In the genomic region with DNA sequence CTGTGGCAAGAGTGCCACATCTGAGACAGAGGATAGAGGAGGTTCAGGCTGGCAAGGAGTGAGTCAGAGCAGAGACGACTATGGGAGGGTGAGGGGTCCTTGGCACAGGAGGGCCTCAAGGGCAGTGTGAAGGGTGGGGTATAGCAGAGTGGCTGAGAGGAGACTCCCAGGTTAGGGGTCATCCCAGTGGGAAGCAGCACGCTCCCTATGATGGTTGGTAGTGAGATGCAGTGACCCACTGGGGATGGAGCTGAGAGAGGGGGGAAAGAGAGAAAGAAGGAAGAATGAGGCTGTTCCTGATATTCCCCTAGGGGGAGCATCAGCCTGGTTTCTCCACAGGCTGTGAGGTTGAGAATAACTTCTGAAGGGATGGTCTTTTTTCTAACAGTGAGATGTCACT, we compare ENCODE assay signal across 10 cellular contexts.
DNase-seq lines count a peak whose midpoint lies in the region; ATAC-seq and TF ChIP-seq lines count a peak whose summit lies in the region.
"Had no signal": no experiment of that assay in that cellular context is flagged by ENCODE, and none has a peak within 500 bp of the region (broad histone marks: within the 10 kb centered on the region; RNA-seq: fewer than 3 reads in every experiment).

No MANE protein-coding gene starts in this region.

- ATAC-seq in HG03097 (IDR thresholded peaks at IDR 0.05; ENCODE audit: low FRiP score, unreplicated experiment) (no peak), GM21825 (IDR thresholded peaks at IDR 0.05; ENCODE audit: unreplicated experiment) (no peak)

- peak; percentile 57 for TF ChIP-seq CTCF in fibroblast of mammary gland (conservative IDR thresholded peaks at IDR 0.05; ENCODE audit: control insufficient read depth, insufficient read depth, low read depth, low read length)
- peak; percentile 44 for TF ChIP-seq CTCF in retinal pigment epithelial cell (conservative IDR thresholded peaks at IDR 0.05; ENCODE audit: low read depth, low read length)

- peak; percentile 40 for DNase-seq in SHP77 treated with DMSO at 0.1 percent for 48 hours (lab: John Stamatoyannopoulos, UW)
- DNase-seq in SHP77 (lab: John Stamatoyannopoulos, UW) = no peak
- DNase-seq in NCI-H526 treated with DMSO at 0.1 percent for 48 hours (lab: John Stamatoyannopoulos, UW) = peak; percentile 34
- DNase-seq in fibroblast of mammary gland (ENCODE audit: low read depth) = peak; percentile 28
- no peak for DNase-seq in retinal pigment epithelial cell (ENCODE audit: low read depth)
- no peak for DNase-seq in 8988T
- DNase-seq: CD4-positive, CD25-positive, alpha-beta regulatory T cell; stimulated activated CD4-positive, alpha-beta T cell treated with anti-CD3 and anti-CD28 coated beads, Interleukin-4, amount 100 ng/mL, for 24 hours had no signal

- H3K4me3 ChIP-seq in fibroblast of mammary gland (ENCODE audit: control insufficient read depth, low read depth, low read length) (no peak overlapping the region), retinal pigment epithelial cell (ENCODE audit: low read length) (no peak overlapping the region)

Comparison
In these comparisons a context has a peak if more than half of its experiments do, and no peak if none do; other contexts are left out.
1. DNase-seq: peak in SHP77 treated with DMSO at 0.1 percent for 48 hours (single experiment), NCI-H526 treated with DMSO at 0.1 percent for 48 hours (single experiment) and fibroblast of mammary gland (single experiment); none in SHP77 (0 of 2), retinal pigment epithelial cell (single experiment) and 8988T (single experiment).